Comparison of ENCODE assay signal across 9 cellular contexts in genomic region chr7:43870316-43870715, GRCh38. TPM values are rescaled to one million over a fixed set of nuclear protein-coding genes. Genes with fewer than 3 reads are reported as not detected.
A peak's percentile ranks its signal among the peaks of the same experiment; 100 is the strongest.
DNase-seq lines count a peak whose midpoint lies in the region; ATAC-seq, FAIRE-seq and TF ChIP-seq lines count a peak whose summit lies in the region.
"Had no signal": no experiment of that assay in that cellular context is flagged by ENCODE, and none has a peak within 500 bp of the region (broad histone marks: within the 10 kb centered on the region; RNA-seq: fewer than 3 reads in every experiment).

No MANE protein-coding gene starts in this region.

- no peak for FAIRE-seq in urothelium cell line (lab: Jason Lieb, UNC)

- H3K4me1 ChIP-seq in ovary (ENCODE audit: insufficient read depth) = peaks cover 1% of the 10 kb centered on the region

- no peak for TF ChIP-seq POLR2A in ovary (IDR thresholded peaks at IDR 0.05)

- no peaks in the 10 kb centered on the region for H3K27me3 Mint-ChIP-seq in CD4-positive, alpha-beta T cell
- no peaks in the 10 kb centered on the region for H3K27me3 Mint-ChIP-seq in dendritic cell treated with granulocyte-macrophage colony-stimulating factor and Interleukin-4, amounts not matched to agents 40 ng/mL and 50 ng/mL, for 4 days

- H3K4me1 Mint-ChIP-seq in CD4-positive, alpha-beta T cell (ENCODE audit: low read depth) = peaks cover 26% of the 10 kb centered on the region
- H3K4me1 Mint-ChIP-seq in dendritic cell treated with granulocyte-macrophage colony-stimulating factor and Interleukin-4, amounts not matched to agents 40 ng/mL and 50 ng/mL, for 4 days (ENCODE audit: low read depth) = peaks cover 61% of the 10 kb centered on the region

- peak overlapping the region; percentile 92 for H3K4me3 Mint-ChIP-seq in CD4-positive, alpha-beta T cell
- H3K4me3 Mint-ChIP-seq in dendritic cell treated with granulocyte-macrophage colony-stimulating factor and Interleukin-4, amounts not matched to agents 40 ng/mL and 50 ng/mL, for 4 days = peak overlapping the region; percentile 83

- 86 to 89% (median 86%) methylated on average over 4 of the region's 4 CpGs for WGBS in ovary, 3 donors

- H3K27me3 ChIP-seq in CD4-positive, alpha-beta T cell (ENCODE audit: control insufficient read depth, insufficient read depth, low read length) = no peaks in the 10 kb centered on the region
- no peaks in the 10 kb centered on the region for H3K27me3 ChIP-seq in ovary

- no peak overlapping the region for H3K4me3 ChIP-seq in ovary

- CTCF ChIA-PET in CD4-positive, alpha-beta T cell (lab: Charles Lee) = no interaction called here

- no peak for DNase-seq in CD4-positive, alpha-beta T cell
- peak; percentile 40 for DNase-seq in MV-4-11 (lab: John Stamatoyannopoulos, UW)
- DNase-seq in ovary = no peak
- DNase-seq in activated CD4-positive, CD25-positive, alpha-beta regulatory T cell treated with anti-CD3 and anti-CD28 coated beads, Interleukin-2, amount 50 U/mL, for 72 hours = no peak
- no peak for DNase-seq in urothelium cell line (ENCODE audit: low spot score)
- no peak for DNase-seq in ureter (ENCODE audit: low spot score)
- DNase-seq: NCI-H526 had no signal

- no peaks in the 10 kb centered on the region for H3K9me3 ChIP-seq in CD4-positive, alpha-beta T cell (ENCODE audit: control insufficient read depth, low read length)
- no peaks in the 10 kb centered on the region for H3K9me3 ChIP-seq in ovary

- no peak for TF ChIP-seq CTCF in CD4-positive, alpha-beta T cell (IDR thresholded peaks at IDR 0.05)
- TF ChIP-seq CTCF in ovary (IDR thresholded peaks at IDR 0.05) = no peak

- H3K27ac Mint-ChIP-seq in CD4-positive, alpha-beta T cell = peak overlapping the region; percentile 90
- peak overlapping the region; percentile 98 for H3K27ac Mint-ChIP-seq in dendritic cell treated with granulocyte-macrophage colony-stimulating factor and Interleukin-4, amounts not matched to agents 40 ng/mL and 50 ng/mL, for 4 days

- POLR2A ChIA-PET in CD4-positive, alpha-beta T cell (lab: Charles Lee) = interaction anchor here (1.5 to 1.8 kb wide), 2 partner anchors 56 to 620 kb away, joined by 6 to 17 read pairs; partner anchors contain the start of genes NUDCD3 and UBE2D4

- intact Hi-C loops in CD4-positive, alpha-beta T cell (cut with DNase I, micrococcal nuclease) = loop anchor here (2.0 to 10.0 kb wide), 2 partner anchors 56 to 254 kb away; partner anchors contain the start of genes UBE2D4 (in 2 of the 2) and POLD2 (in 1 of the 2)
- intact Hi-C loops in dendritic cell treated with granulocyte-macrophage colony-stimulating factor and Interleukin-4, amounts not matched to agents 40 ng/mL and 50 ng/mL, for 4 days (cut with micrococcal nuclease) = loop anchor here (2.0 kb wide), 1 partner anchor 56 kb away; the partner anchor contains the start of gene UBE2D4
- intact Hi-C loops in ovary (cut with DNase I) = no loop called here

- no peak for TF ChIP-seq EP300 in ovary (IDR thresholded peaks at IDR 0.05)

- no peak overlapping the region for H3K27ac ChIP-seq in CD4-positive, alpha-beta T cell (ENCODE audit: low read depth, low read length)
- H3K27ac ChIP-seq in ovary = peak overlapping the region; percentile 73 to 85

- ATAC-seq in CD4-positive, alpha-beta T cell (ENCODE audit: poor library complexity) = no peak
- no peak for ATAC-seq in HG03565 (IDR thresholded peaks at IDR 0.05; ENCODE audit: unreplicated experiment)

- peaks cover 46% of the 10 kb centered on the region for H3K36me3 Mint-ChIP-seq in CD4-positive, alpha-beta T cell (ENCODE audit: low read depth)
- H3K36me3 Mint-ChIP-seq in dendritic cell treated with granulocyte-macrophage colony-stimulating factor and Interleukin-4, amounts not matched to agents 40 ng/mL and 50 ng/mL, for 4 days (ENCODE audit: low read depth) = peaks cover 32% of the 10 kb centered on the region

- no peaks in the 10 kb centered on the region for H3K9me3 Mint-ChIP-seq in CD4-positive, alpha-beta T cell
- no peaks in the 10 kb centered on the region for H3K9me3 Mint-ChIP-seq in dendritic cell treated with granulocyte-macrophage colony-stimulating factor and Interleukin-4, amounts not matched to agents 40 ng/mL and 50 ng/mL, for 4 days

- no peaks in the 10 kb centered on the region for H3K36me3 ChIP-seq in ovary

RNA-seq across cellular contexts. Expression of gene MRPS24, which starts 1.0 kb away (rescaled TPM):
- total RNA-seq in CD4-positive, alpha-beta T cell = 10 to 100 TPM; 63.1 to 69.7 TPM
- total RNA-seq in ovary (100 to 1,000 TPM in 1 of 7 donors, 10 to 100 TPM in 6; 73.0 to 111 (median 90.9) TPM), ureter (66.7 TPM)
- 100 to 1,000 TPM; 104 to 124 TPM for polyA plus RNA-seq in ovary

RNA-seq across cellular contexts. Expression of gene URGCP, which starts 36.1 kb away (rescaled TPM):
- total RNA-seq in CD4-positive, alpha-beta T cell = 10 to 100 TPM; 21.8 to 22.5 TPM
- 10 to 100 TPM; 20.9 to 41.0 (median 38.8) TPM for total RNA-seq in ovary
- 10 to 100 TPM; 19.3 to 55.1 TPM for polyA plus RNA-seq in ovary
- 39.1 TPM for total RNA-seq in ureter

RNA-seq across cellular contexts. Expression of gene UBE2D4, which starts 55.9 kb away (rescaled TPM):
- total RNA-seq in CD4-positive, alpha-beta T cell = 1 to 10 TPM; 6.1 to 7.8 TPM
- 10 to 100 TPM in 6 of 7 donors, 1 to 10 TPM in 1; 9.1 to 24.8 (median 19.1) TPM for total RNA-seq in ovary
- polyA plus RNA-seq in ovary = 10 to 100 TPM in 1 of 2 donors, 1 to 10 TPM in 1; 9.9 to 32.1 TPM
- 27.4 TPM for total RNA-seq in ureter

Comparison
In these comparisons a context has a peak if more than half of its experiments do, and no peak if none do; other contexts are left out.
1. intact Hi-C loops: an anchor here in CD4-positive, alpha-beta T cell (2.0 to 10.0 kb wide) and dendritic cell treated with granulocyte-macrophage colony-stimulating factor and Interleukin-4, amounts not matched to agents 40 ng/mL and 50 ng/mL, for 4 days (2.0 kb wide); none called in ovary.